10 cellular contexts compared by ENCODE assay signal in the genomic region with DNA sequence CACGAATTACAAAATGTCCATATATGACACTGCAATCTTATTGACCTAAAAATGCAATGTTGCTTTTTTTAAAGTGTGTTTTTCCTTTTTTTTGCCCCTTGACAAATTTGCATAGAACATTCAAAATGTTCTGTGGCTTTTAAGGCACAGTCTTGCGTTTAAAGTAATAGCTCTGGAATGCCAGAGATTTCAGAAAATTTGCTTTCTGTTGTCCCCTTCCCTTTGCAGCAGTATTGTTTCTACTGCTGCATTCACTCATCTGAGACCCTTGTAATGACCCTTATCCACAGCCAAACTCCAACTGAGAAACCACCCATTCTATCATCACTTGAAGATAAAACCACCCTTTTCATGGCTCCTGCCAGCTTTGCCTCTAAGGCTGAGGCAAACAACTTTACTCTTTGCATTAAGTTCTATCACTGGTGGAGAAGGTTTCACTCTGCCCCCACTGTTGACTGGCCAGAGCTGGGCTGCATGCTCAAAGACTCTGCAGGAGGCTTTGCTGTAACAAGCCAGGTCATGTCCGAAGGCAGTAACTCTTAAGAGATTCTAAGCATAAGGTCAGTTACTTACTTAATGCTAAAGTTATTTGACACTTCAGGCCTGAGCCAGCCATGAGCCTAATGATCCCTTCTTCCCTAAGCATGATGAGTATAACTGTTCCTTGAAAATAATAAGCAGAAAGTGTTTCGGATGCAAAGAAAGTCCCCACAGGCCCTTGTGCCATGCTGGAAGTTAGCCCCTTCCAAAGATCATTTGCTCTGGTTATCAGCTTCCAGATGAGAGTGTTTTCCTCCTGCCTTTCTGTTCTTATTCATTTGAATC.
DNase-seq lines count a peak whose midpoint lies in the region; ATAC-seq, FAIRE-seq and TF ChIP-seq lines count a peak whose summit lies in the region.
"Had no signal": no experiment of that assay in that cellular context is flagged by ENCODE, and none has a peak within 500 bp of the region (broad histone marks: within the 10 kb centered on the region; RNA-seq: fewer than 3 reads in every experiment).

No MANE protein-coding gene starts in this region.

- peaks cover 3% of the 10 kb centered on the region for H3K4me1 Mint-ChIP-seq in activated T-cell treated with anti-CD3 and anti-CD28 coated beads, Interleukin-2, amount 50 U/mL, for 4 hours (ENCODE audit: low read depth)

- ATAC-seq in activated T-cell treated with anti-CD3 and anti-CD28 coated beads, Interleukin-2, amount 50 U/mL, for 4 hours, result no peak
- ATAC-seq in HG03460 (IDR thresholded peaks at IDR 0.05; ENCODE audit: unreplicated experiment), result no peak

- H3K9me3 Mint-ChIP-seq in activated T-cell treated with anti-CD3 and anti-CD28 coated beads, Interleukin-2, amount 50 U/mL, for 4 hours, result no peaks in the 10 kb centered on the region

- H3K36me3 Mint-ChIP-seq in activated T-cell treated with anti-CD3 and anti-CD28 coated beads, Interleukin-2, amount 50 U/mL, for 4 hours (ENCODE audit: insufficient read depth), result peaks cover 35% of the 10 kb centered on the region

- no peak for FAIRE-seq in bronchial epithelial cell (lab: Jason Lieb, UNC)

- peaks cover 7% of the 10 kb centered on the region for H3K36me3 ChIP-seq in bronchial epithelial cell (ENCODE audit: control insufficient read depth, insufficient read depth, low read length)

- H3K4me3 ChIP-seq in bronchial epithelial cell (ENCODE audit: low read depth, low read length) (no peak overlapping the region), skeletal muscle cell (ENCODE audit: low read depth, low read length) (no peak overlapping the region)

- no peak for TF ChIP-seq CTCF in bronchial epithelial cell (IDR thresholded peaks at IDR 0.05; ENCODE audit: insufficient read depth, low read length, severe bottlenecking)

- no peak overlapping the region for H3K4me3 Mint-ChIP-seq in activated T-cell treated with anti-CD3 and anti-CD28 coated beads, Interleukin-2, amount 50 U/mL, for 4 hours

- peak; percentile 78 for DNase-seq in HCEC 1CT
- peak; percentile 86 for DNase-seq in bronchial epithelial cell (ENCODE audit: low read depth)
- DNase-seq in iPS-NIHi7 (ENCODE audit: extremely low spot score), result peak; percentile 42
- peak; percentile 70 for DNase-seq in skeletal muscle cell (ENCODE audit: low read depth)
- no peak for DNase-seq in stimulated activated CD4-positive, alpha-beta T cell treated with anti-CD3 and anti-CD28 coated beads, Interleukin-4, amount 100 ng/mL, for 1 hour
- DNase-seq in activated T-cell treated with anti-CD3 and anti-CD28 coated beads, Interleukin-2, amount 50 U/mL, for 4 hours, result no peak
- DNase-seq in NCI-H1092 treated with DMSO at 0.1 percent for 48 hours (lab: John Stamatoyannopoulos, UW), result no peak
- DNase-seq: effector CD4-positive, alpha-beta T cell; SW 1271 had no signal

- no peaks in the 10 kb centered on the region for H3K27me3 ChIP-seq in bronchial epithelial cell (ENCODE audit: control insufficient read depth, insufficient read depth, low read length)

- no peaks in the 10 kb centered on the region for H3K27me3 Mint-ChIP-seq in activated T-cell treated with anti-CD3 and anti-CD28 coated beads, Interleukin-2, amount 50 U/mL, for 4 hours (ENCODE audit: low read depth)

Comparison
In these comparisons a context has a peak if more than half of its experiments do, and no peak if none do; other contexts are left out.
1. DNase-seq: peak in HCEC 1CT (single experiment), bronchial epithelial cell (single experiment), iPS-NIHi7 (single experiment) and skeletal muscle cell (single experiment); none in stimulated activated CD4-positive, alpha-beta T cell treated with anti-CD3 and anti-CD28 coated beads, Interleukin-4, amount 100 ng/mL, for 1 hour (single experiment), activated T-cell treated with anti-CD3 and anti-CD28 coated beads, Interleukin-2, amount 50 U/mL, for 4 hours (single experiment) and NCI-H1092 treated with DMSO at 0.1 percent for 48 hours (single experiment).